In genomic region chr10:5603091-5603847, GRCh38 we compare ENCODE assay signal across 19 cellular contexts.
DNase-seq lines count a peak whose midpoint lies in the region; ATAC-seq, FAIRE-seq and TF ChIP-seq lines count a peak whose summit lies in the region.
"Had no signal": no experiment of that assay in that cellular context is flagged by ENCODE, and none has a peak within 500 bp of the region (broad histone marks: within the 10 kb centered on the region; RNA-seq: fewer than 3 reads in every experiment).

No MANE protein-coding gene starts in this region.

- no peak for ATAC-seq in activated T-helper 17 cell treated with anti-CD3 and anti-CD28 coated beads, Interleukin-2, amount 50 U/mL, for 72 hours (replicated peaks)
- ATAC-seq in thoracic aorta (ENCODE audit: insufficient number of reproducible peaks, low FRiP score, low read depth) (no peak), HG02840 (IDR thresholded peaks at IDR 0.05; ENCODE audit: low FRiP score, unreplicated experiment) (no peak), GM21786 (IDR thresholded peaks at IDR 0.05; ENCODE audit: unreplicated experiment) (no peak)

- no peak overlapping the region for H2AFZ ChIP-seq in MM.1S (ENCODE audit: low read length)

- no peaks in the 10 kb centered on the region for H4K20me1 ChIP-seq in MM.1S (ENCODE audit: insufficient read depth, low read length)
- H4K20me1 ChIP-seq: BLaER1 treated with 17β-estradiol and CSF1 and Interleukin-3, amounts not matched to agents 10 nM and 100 nM had no signal

- H3K9me3 ChIP-seq in MM.1S (replicated peaks; ENCODE audit: insufficient read depth, low read length) (no peaks in the 10 kb centered on the region), kidney (ENCODE audit: control insufficient read depth in 1 of 2, low read length in 2 of 2) (no peaks in the 10 kb centered on the region), thoracic aorta (no peaks in the 10 kb centered on the region)
- H3K9me3 ChIP-seq: SK-N-SH had no signal

- H3K4me1 ChIP-seq in MM.1S (ENCODE audit: low read length): peaks cover 9% of the 10 kb centered on the region
- peaks cover 0 to 3% of the 10 kb centered on the region in 2 donors for H3K4me1 ChIP-seq in kidney (ENCODE audit: control insufficient read depth in 1 of 2, insufficient read depth in 1 of 2, low read depth in 1 of 2, low read length in 2 of 2)
- H3K4me1 ChIP-seq in thoracic aorta (ENCODE audit: control insufficient read depth in 1 of 2, low read depth in 2 of 2): peaks cover 14 to 81% of the 10 kb centered on the region in 2 donors

- peaks cover 6% of the 10 kb centered on the region for H3K4me1 Mint-ChIP-seq in activated T-helper 17 cell treated with anti-CD3 and anti-CD28 coated beads, Interleukin-2, amount 50 U/mL, for 72 hours

- H3K9me2 ChIP-seq in MM.1S (replicated peaks; ENCODE audit: insufficient read depth, low read length): no peaks in the 10 kb centered on the region
- H3K9me2 ChIP-seq: SK-N-SH had no signal

- H3K27me3 ChIP-seq in MM.1S (replicated peaks; ENCODE audit: insufficient read depth, low read length): no peaks in the 10 kb centered on the region
- H3K27me3 ChIP-seq in thoracic aorta (replicated peaks; ENCODE audit: insufficient read depth): no peaks in the 10 kb centered on the region
- H3K27me3 ChIP-seq: BLaER1 treated with 17β-estradiol and CSF1 and Interleukin-3, amounts not matched to agents 10 nM and 100 nM had no signal

- no peaks in the 10 kb centered on the region for H3F3A ChIP-seq in MM.1S (ENCODE audit: insufficient read depth, low read length)

- FAIRE-seq in kidney (lab: Jason Lieb, UNC): no peak
- FAIRE-seq: D721Med, H54, RCC 7860 had no signal

- intact Hi-C loops in kidney (cut with DNase I): no loop called here

- H3K27me3 Mint-ChIP-seq in activated T-helper 17 cell treated with anti-CD3 and anti-CD28 coated beads, Interleukin-2, amount 50 U/mL, for 72 hours: peaks cover 3% of the 10 kb centered on the region

- H3K79me2 ChIP-seq in MM.1S (ENCODE audit: low read length): no peaks in the 10 kb centered on the region

- DNase-seq in MM.1S (peak; percentile 53), kidney (peak; percentile 38), thoracic aorta (ENCODE audit: low spot score) (no peak)
- DNase-seq in activated T-cell treated with anti-CD3 and anti-CD28 coated beads, Interleukin-2, amount 50 U/mL, for 1 hour: no peak
- DNase-seq: NCI-H1092; NCI-H1436 treated with DMSO at 0.1 percent for 48 hours; NCI-H2029; NCI-H526 treated with DMSO at 0.1 percent for 48 hours; NK-92 treated with Interleukin-12 subunit alpha and Interleukin-12 subunit beta, amount 100 ng/mL, for 24 hours; SHP77 treated with DMSO at 0.1 percent for 48 hours; SK-N-SH had no signal

- H3K36me3 Mint-ChIP-seq in activated T-helper 17 cell treated with anti-CD3 and anti-CD28 coated beads, Interleukin-2, amount 50 U/mL, for 72 hours (ENCODE audit: low read depth): no peaks in the 10 kb centered on the region

- H3K4me3 ChIP-seq in MM.1S (ENCODE audit: low read length) (no peak overlapping the region), kidney (ENCODE audit: low read length in 2 of 2) (no peak overlapping the region), thoracic aorta (no peak overlapping the region)
- H3K4me3 ChIP-seq: BLaER1 treated with 17β-estradiol and CSF1 and Interleukin-3, amounts not matched to agents 10 nM and 100 nM had no signal

- H3K27ac ChIP-seq in MM.1S (ENCODE audit: low read length): no peak overlapping the region; the same call in 1 of the 2 replicates
- no peak overlapping the region for H3K27ac ChIP-seq in kidney (ENCODE audit: low read depth in 2 of 2, low read length in 2 of 2)
- H3K27ac ChIP-seq in thoracic aorta: peak overlapping the region; percentile 84 to 87
- H3K27ac ChIP-seq: BLaER1 treated with 17β-estradiol and CSF1 and Interleukin-3, amounts not matched to agents 10 nM and 100 nM; KMS-11 had no signal

- H3K9me3 Mint-ChIP-seq in activated T-helper 17 cell treated with anti-CD3 and anti-CD28 coated beads, Interleukin-2, amount 50 U/mL, for 72 hours: no peaks in the 10 kb centered on the region

- H3K9ac ChIP-seq in MM.1S (ENCODE audit: low read length) (no peak overlapping the region), kidney (ENCODE audit: low read length in 2 of 2) (no peak overlapping the region)
- H3K9ac ChIP-seq: BLaER1 treated with 17β-estradiol and CSF1 and Interleukin-3, amounts not matched to agents 10 nM and 100 nM; KMS-11; SK-N-SH had no signal

- no peak overlapping the region for H3K4me3 Mint-ChIP-seq in activated T-helper 17 cell treated with anti-CD3 and anti-CD28 coated beads, Interleukin-2, amount 50 U/mL, for 72 hours

- peak overlapping the region; percentile 52 for H3K27ac Mint-ChIP-seq in activated T-helper 17 cell treated with anti-CD3 and anti-CD28 coated beads, Interleukin-2, amount 50 U/mL, for 72 hours

- H3K4me2 ChIP-seq in MM.1S (ENCODE audit: low read depth, low read length): peak overlapping the region; percentile 28; the same call in 1 of the 2 replicates
- H3K4me2 ChIP-seq: KMS-11, SK-N-SH had no signal

- no peaks in the 10 kb centered on the region for H3K36me3 ChIP-seq in MM.1S (replicated peaks; ENCODE audit: insufficient read depth, low read length)
- no peaks in the 10 kb centered on the region for H3K36me3 ChIP-seq in kidney (ENCODE audit: control insufficient read depth in 1 of 2, insufficient read depth in 2 of 2, low read length in 2 of 2)
- H3K36me3 ChIP-seq in thoracic aorta: no peaks in the 10 kb centered on the region
- H3K36me3 ChIP-seq: BLaER1 treated with 17β-estradiol and CSF1 and Interleukin-3, amounts not matched to agents 10 nM and 100 nM had no signal

- TF ChIP-seq CTCF in MM.1S (IDR thresholded peaks at IDR 0.05; ENCODE audit: low read length): no peak
- TF ChIP-seq CTCF in kidney (IDR thresholded peaks at IDR 0.05; ENCODE audit: borderline replicate concordance, extremely low read depth, insufficient read depth): no peak
- TF ChIP-seq CTCF in thoracic aorta (IDR thresholded peaks at IDR 0.05): no peak

Comparison
In these comparisons a context has a peak if more than half of its experiments do, and no peak if none do; other contexts are left out.
1. DNase-seq: peak in MM.1S (single experiment) and kidney (single experiment); none in thoracic aorta (single experiment) and activated T-cell treated with anti-CD3 and anti-CD28 coated beads, Interleukin-2, amount 50 U/mL, for 1 hour (single experiment).
2. H3K27ac ChIP-seq: peak in thoracic aorta (2 of 2); none in MM.1S (single experiment) and kidney (0 of 2).